ENCODE assay signal across 29 cellular contexts in genomic region chr3:151806838-151807237, GRCh38. TPM values are rescaled to one million over a fixed set of nuclear protein-coding genes. Genes with fewer than 3 reads are reported as not detected.
A peak's percentile ranks its signal among the peaks of the same experiment; 100 is the strongest.
DNase-seq lines count a peak whose midpoint lies in the region; ATAC-seq, FAIRE-seq and TF ChIP-seq lines count a peak whose summit lies in the region.
"Had no signal": no experiment of that assay in that cellular context is flagged by ENCODE, and none has a peak within 500 bp of the region (broad histone marks: within the 10 kb centered on the region; RNA-seq: fewer than 3 reads in every experiment).

No MANE protein-coding gene starts in this region.

- no peaks in the 10 kb centered on the region for H3K4me1 ChIP-seq in SK-N-SH (ENCODE audit: control insufficient read depth in 1 of 2, insufficient read depth in 2 of 2, low read depth in 1 of 2, low read length in 1 of 2)
- no peaks in the 10 kb centered on the region; a peak in 1 of 5 replicates for H3K4me1 ChIP-seq in K562 (replicated peaks in 1 of 2; ENCODE audit: control insufficient read depth in 2 of 2, insufficient read depth in 2 of 2, low read length in 2 of 2)
- H3K4me1 ChIP-seq: BE2C had no signal

- H3K27me3 ChIP-seq in SK-N-SH (ENCODE audit: insufficient read depth) (no peaks in the 10 kb centered on the region), K562 (ENCODE audit: control insufficient read depth in 2 of 2, insufficient read depth in 2 of 2, low read length in 2 of 2) (no peaks in the 10 kb centered on the region)
- H3K27me3 ChIP-seq: BE2C, BLaER1 had no signal

- H3K9ac ChIP-seq in SK-N-SH (peak overlapping the region; percentile 40; the same call in 1 of the 2 replicates), K562 (ENCODE audit: insufficient read depth in 1 of 2, low read depth in 2 of 2, low read length in 2 of 2) (no peak overlapping the region)
- H3K9ac ChIP-seq: BLaER1 had no signal

- 0 out of 2 replicates have a peak, but pooled peaks cover 4% of the 10 kb centered on the region for H3K9me3 ChIP-seq in SK-N-SH
- H3K9me3 ChIP-seq in K562 (replicated peaks; ENCODE audit: control insufficient read depth, insufficient read depth, low read depth, low read length), result peaks cover 8% of the 10 kb centered on the region
- H3K9me3 ChIP-seq: BE2C had no signal

- H3K4me2 ChIP-seq in SK-N-SH (peak overlapping the region; percentile 63), K562 (ENCODE audit: insufficient read depth, low read length) (0 out of 2 replicates have a peak overlapping the region, but pooled peaks have one; percentile 3)
- H3K4me2 ChIP-seq: BLaER1 had no signal

- peaks cover 0 to 5% of the 10 kb centered on the region in 2 experiments for H3K36me3 ChIP-seq in SK-N-SH (replicated peaks in 1 of 2; ENCODE audit: control insufficient read depth in 1 of 2, insufficient read depth in 2 of 2, low read length in 1 of 2)
- H3K36me3 ChIP-seq in K562 (ENCODE audit: control insufficient read depth, insufficient read depth, low read length), result no peaks in the 10 kb centered on the region
- H3K36me3 ChIP-seq: BE2C, BLaER1 had no signal

- no peak for TF ChIP-seq POLR2A in K562 (conservative IDR thresholded peaks at IDR 0.05)

- POLR2A ChIA-PET in SK-N-SH (lab: Yijun Ruan, JAX) (no interaction called here), K562 (lab: Yijun Ruan, JAX) (no interaction called here)

- H4K20me1 ChIP-seq in SK-N-SH (ENCODE audit: insufficient read depth), result no peaks in the 10 kb centered on the region
- H4K20me1 ChIP-seq in K562 (replicated peaks; ENCODE audit: control insufficient read depth, insufficient read depth, low read length), result no peaks in the 10 kb centered on the region
- H4K20me1 ChIP-seq: BLaER1 had no signal

- H2AFZ ChIP-seq in SK-N-SH (ENCODE audit: low read depth) (no peak overlapping the region), K562 (ENCODE audit: low read depth, low read length) (peak overlapping the region; percentile 59)

- H3K79me2 ChIP-seq in SK-N-SH (ENCODE audit: insufficient read depth), result peaks cover 59% of the 10 kb centered on the region
- H3K79me2 ChIP-seq in K562 (ENCODE audit: control insufficient read depth, insufficient read depth, low read length), result no peaks in the 10 kb centered on the region

- no peak for TF ChIP-seq RAD21 in SK-N-SH (IDR thresholded peaks at IDR 0.05; ENCODE audit: low read length)
- TF ChIP-seq RAD21 in K562 (CRISPR knock-in tag; conservative IDR thresholded peaks at IDR 0.05 in 1 of 2, IDR thresholded peaks at IDR 0.05 in 1 of 2), result no peak

- no peaks in the 10 kb centered on the region for H3K9me1 ChIP-seq in K562 (ENCODE audit: control insufficient read depth, insufficient read depth, low read length)

- in situ Hi-C loops in K562 (cut with MboI), result no loop called here

- no peak for TF ChIP-seq EP300 in SK-N-SH (IDR thresholded peaks at IDR 0.05; ENCODE audit: borderline replicate concordance in 1 of 2, low read depth in 1 of 2, low read length in 1 of 2)
- no peak for TF ChIP-seq EP300 in K562 (IDR thresholded peaks at IDR 0.05; ENCODE audit: low read length)

- H3K27ac ChIP-seq in SK-N-SH (ENCODE audit: low read depth in 2 of 2, low read length in 1 of 2), result peak overlapping the region in 1 of 2 experiments; percentile 59; a peak in 2 of 4 replicates
- H3K27ac ChIP-seq in K562 (ENCODE audit: extremely low read depth, low read depth, low read length), result no peak overlapping the region
- H3K27ac ChIP-seq: BLaER1 had no signal

- BruUV-seq in K562 (replicated peaks; lab: Mats Ljungman, UMichigan), result no TSS peak

- H3K4me3 ChIP-seq in SK-N-SH (ENCODE audit: low read depth in 2 of 2, low read length in 1 of 2) (peak overlapping the region; percentile 13 to 41; a peak in 2 of 4 replicates), K562 (no peak overlapping the region)
- H3K4me3 ChIP-seq: BLaER1, GM12878 had no signal

- TF ChIP-seq CTCF in SK-N-SH (IDR thresholded peaks at IDR 0.05) (no peak), K562 (IDR thresholded peaks at IDR 0.05 in 2 of 3, conservative IDR thresholded peaks at IDR 0.05 in 1 of 3; ENCODE audit: insufficient read depth in 2 of 3, low read depth in 1 of 3, low read length in 3 of 3) (no peak)

- no peak for FAIRE-seq in K562 (lab: Jason Lieb, UNC)
- FAIRE-seq: A204.1, GM12878, GM12892, GM18507 had no signal

- H3F3A ChIP-seq in SK-N-SH (replicated peaks; ENCODE audit: insufficient read depth), result peaks cover 4% of the 10 kb centered on the region

- CTCF ChIA-PET in SK-N-SH (lab: Yijun Ruan, JAX), result interaction anchor here (1.2 kb wide), 1 partner anchor 32 kb away, joined by 3 read pairs; no protein-coding TSS in a partner anchor
- CTCF ChIA-PET in K562 (lab: Yijun Ruan, JAX; ENCODE audit: low intra/inter-chr PET ratio), result no interaction called here

- DNase-seq in SK-N-SH, result no peak
- no peak for DNase-seq in K562 (ENCODE audit: extremely low read depth in 1 of 4, low spot score in 3 of 4)
- no peak for DNase-seq in NCI-H1436 treated with DMSO at 0.1 percent for 48 hours (lab: John Stamatoyannopoulos, UW)
- DNase-seq in stimulated activated CD4-positive, alpha-beta T cell treated with anti-CD3 and anti-CD28 coated beads, Interleukin-12 subunit alpha, Interleukin-12 subunit beta, amount 100 ng/mL, for 4 hours, result no peak
- no peak for DNase-seq in Right ventricle myocardium inferior (ENCODE audit: missing footprints)
- DNase-seq: 8988T; ACHN; BE2C; C1 segment of cervical spinal cord; CD4-positive, alpha-beta memory T cell; CD4-positive, CD25-positive, alpha-beta regulatory T cell; CD8-positive, alpha-beta memory T cell; COR-L47; DMS 273 treated with DMSO at 0.1 percent for 48 hours; DMS153; DMS53; DMS79; DND-41; EL; GDM1 had no signal

- WGBS in SK-N-SH (ENCODE audit: low lambda C conversion rate), result 29% methylated on average over 15 of the region's 15 CpGs
- 20% methylated on average over 12 of the region's 15 CpGs for WGBS in K562 (ENCODE audit: insufficient coverage, low coverage, missing lambda C conversion rate)

- ATAC-seq in K562 (no peak), Right ventricle myocardium inferior (no peak)
- ATAC-seq: GM12878 had no signal

- intact Hi-C loops in K562 (cut with micrococcal nuclease), result no loop called here
- intact Hi-C loops in Right ventricle myocardium inferior (cut with DNase I), result no loop called here

- no peaks in the 10 kb centered on the region for H3K9me2 ChIP-seq in SK-N-SH

TF ChIP-seq in SK-N-SH, 30 proteins besides CTCF, POLR2A, EP300 and RAD21 (continues in another document):
- no peak for TF ChIP-seq ELF1 (IDR thresholded peaks at IDR 0.05)
- no peak for TF ChIP-seq GABPA (IDR thresholded peaks at IDR 0.05; ENCODE audit: low read depth)

TF ChIP-seq in K562, 482 proteins besides CTCF, POLR2A, EP300 and RAD21 (continues in another document):
- TF ChIP-seq, protein P1, sequence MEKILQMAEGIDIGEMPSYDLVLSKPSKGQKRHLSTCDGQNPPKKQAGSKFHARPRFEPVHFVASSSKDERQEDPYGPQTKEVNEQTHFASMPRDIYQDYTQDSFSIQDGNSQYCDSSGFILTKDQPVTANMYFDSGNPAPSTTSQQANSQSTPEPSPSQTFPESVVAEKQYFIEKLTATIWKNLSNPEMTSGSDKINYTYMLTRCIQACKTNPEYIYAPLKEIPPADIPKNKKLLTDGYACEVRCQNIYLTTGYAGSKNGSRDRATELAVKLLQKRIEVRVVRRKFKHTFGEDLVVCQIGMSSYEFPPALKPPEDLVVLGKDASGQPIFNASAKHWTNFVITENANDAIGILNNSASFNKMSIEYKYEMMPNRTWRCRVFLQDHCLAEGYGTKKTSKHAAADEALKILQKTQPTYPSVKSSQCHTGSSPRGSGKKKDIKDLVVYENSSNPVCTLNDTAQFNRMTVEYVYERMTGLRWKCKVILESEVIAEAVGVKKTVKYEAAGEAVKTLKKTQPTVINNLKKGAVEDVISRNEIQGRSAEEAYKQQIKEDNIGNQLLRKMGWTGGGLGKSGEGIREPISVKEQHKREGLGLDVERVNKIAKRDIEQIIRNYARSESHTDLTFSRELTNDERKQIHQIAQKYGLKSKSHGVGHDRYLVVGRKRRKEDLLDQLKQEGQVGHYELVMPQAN (IDR thresholded peaks at IDR 0.05; ENCODE audit: borderline replicate concordance), result no peak
- TF ChIP-seq, protein P2, sequence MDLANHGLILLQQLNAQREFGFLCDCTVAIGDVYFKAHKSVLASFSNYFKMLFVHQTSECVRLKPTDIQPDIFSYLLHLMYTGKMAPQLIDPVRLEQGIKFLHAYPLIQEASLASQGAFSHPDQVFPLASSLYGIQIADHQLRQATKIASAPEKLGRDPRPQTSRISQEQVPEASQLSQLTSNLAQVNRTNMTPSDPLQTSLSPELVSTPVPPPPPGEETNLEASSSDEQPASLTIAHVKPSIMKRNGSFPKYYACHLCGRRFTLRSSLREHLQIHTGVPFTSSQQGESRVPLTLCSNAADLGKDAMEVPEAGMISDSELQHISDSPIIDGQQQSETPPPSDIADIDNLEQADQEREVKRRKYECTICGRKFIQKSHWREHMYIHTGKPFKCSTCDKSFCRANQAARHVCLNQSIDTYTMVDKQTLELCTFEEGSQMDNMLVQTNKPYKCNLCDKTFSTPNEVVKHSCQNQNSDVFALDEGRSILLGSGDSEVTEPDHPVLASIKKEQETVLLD (IDR thresholded peaks at IDR 0.05), result no peak
- TF ChIP-seq SP1 (CRISPR knock-in tag; IDR thresholded peaks at IDR 0.05) (no peak), SNRNP70 (optimal IDR thresholded peaks at IDR 0.05; ENCODE audit: low read depth, low read length) (no peak)

RNA-seq across cellular contexts. Expression of gene AADAC, which starts 7.1 kb away (rescaled TPM):
- polyA plus RNA-seq in SK-N-SH (2012; rRNA removed) (1.2 and 3.5 TPM in 2 replicates), K562 (2011; rRNA removed) (not detected in 2 replicates), K562 (2014; fragmentation: Illumina TruSeq; extraction: Trizol) (not detected in 2 replicates), K562 (2014; fragmentation: Nextera tagmentation; extraction: Ambion mirVana) (not detected), K562 (2014; rRNA removed) (not detected in 2 replicates)
- 0.39 and 0.64 TPM in 2 replicates for polyA plus RNA-seq in SK-N-SH (2012; cell fraction: cytosol; rRNA removed)
- 7.0 and 16.3 TPM in 2 replicates for polyA plus RNA-seq in SK-N-SH (2012; cell fraction: nucleus; rRNA removed)
- not detected in 2 replicates for total RNA-seq in K562 (2011; cell fraction: chromatin; rRNA removed; ENCODE audit: low replicate concordance)
- not detected in 2 replicates for total RNA-seq in K562 (2011; cell fraction: nucleolus; rRNA removed)
- not detected in 2 replicates for total RNA-seq in K562 (2011; cell fraction: nucleoplasm; rRNA removed)
- total RNA-seq in K562 (2014; rRNA removed) (not detected in 2 replicates), K562 (2014; rRNA removed; fragmentation: Illumina TruSeq; extraction: Trizol) (not detected in 2 replicates), K562 (2015; rRNA removed; fragmentation: Illumina TruSeq; extraction: Trizol) (not detected in 2 replicates), K562 (2021) (0.47 TPM in 1 of 2 replicates, not detected in the other), Right ventricle myocardium inferior (not detected)
- polyA plus RNA-seq in K562 (2011; cell fraction: cytosol; rRNA removed), result not detected in 2 replicates
- polyA plus RNA-seq in K562 (2011; cell fraction: nucleus; rRNA removed), result not detected in 2 replicates
- not detected in 2 replicates for polyA plus RNA-seq in K562 (2012)
- polyA minus RNA-seq in K562 (2011; rRNA and poly(A)+ RNA removed), result not detected in 2 replicates
- not detected in 2 replicates for polyA minus RNA-seq in K562 (2011; cell fraction: cytosol; rRNA and poly(A)+ RNA removed)
- not detected in 2 replicates for polyA minus RNA-seq in K562 (2011; cell fraction: nucleus; rRNA and poly(A)+ RNA removed)
- total RNA-seq: CD4-positive, alpha-beta memory T cell; CD4-positive, CD25-positive, alpha-beta regulatory T cell; CD8-positive, alpha-beta memory T cell; Daoy; G401 had no signal
- polyA plus RNA-seq: AG04450; CD14-positive monocyte; CD4-positive, alpha-beta memory T cell; CD4-positive, CD25-positive, alpha-beta regulatory T cell; CD8-positive, alpha-beta memory T cell; GM12878 had no signal

Comparison
In these comparisons a context has a peak if more than half of its experiments do, and no peak if none do; other contexts are left out.
1. Of the 27 proteins assayed by ChIP-seq in both K562 and SK-N-SH: peak only in K562: none; only in SK-N-SH: MAX; in both: none; in neither: 26.